Comparison of ENCODE assay signal across 24 cellular contexts in genomic region chr2:79621252-79621651, GRCh38.
DNase-seq lines count a peak whose midpoint lies in the region; ATAC-seq, FAIRE-seq and TF ChIP-seq lines count a peak whose summit lies in the region.
"Had no signal": no experiment of that assay in that cellular context is flagged by ENCODE, and none has a peak within 500 bp of the region (broad histone marks: within the 10 kb centered on the region; RNA-seq: fewer than 3 reads in every experiment).

No MANE protein-coding gene starts in this region.

- H2BK15ac ChIP-seq in IMR-90 (ENCODE audit: low read depth, low read length): no peak overlapping the region

- H3K4me1 ChIP-seq in A549: peaks cover 36% of the 10 kb centered on the region
- H3K4me1 ChIP-seq in IMR-90 (ENCODE audit: control insufficient read depth, insufficient read depth, low read length): no peaks in the 10 kb centered on the region
- H3K4me1 ChIP-seq in hepatocyte (ENCODE audit: insufficient read depth): peaks cover 7% of the 10 kb centered on the region
- H3K4me1 ChIP-seq in mucosa of descending colon (ENCODE audit: low read depth): peaks cover 9% of the 10 kb centered on the region
- H3K4me1 ChIP-seq in endodermal cell (ENCODE audit: control insufficient read depth, insufficient read depth, low read length): no peaks in the 10 kb centered on the region
- H3K4me1 ChIP-seq: Caco-2 had no signal

- CTCF ChIA-PET in A549 (lab: Yijun Ruan, JAX): no interaction called here
- CTCF ChIA-PET in IMR-90 (lab: Yijun Ruan, JAX): no interaction called here

- H3K4me2 ChIP-seq in A549 (peak overlapping the region; percentile 50), IMR-90 (ENCODE audit: low read depth, low read length) (no peak overlapping the region), hepatocyte (peak overlapping the region; percentile 44)
- H3K4me2 ChIP-seq: BLaER1 treated with 17β-estradiol and CSF1 and Interleukin-3, amounts not matched to agents 10 nM and 100 nM had no signal

- intact Hi-C loops in IMR-90 (cut with micrococcal nuclease): no loop called here
- intact Hi-C loops in mucosa of descending colon (cut with DNase I, micrococcal nuclease): no loop called here
- intact Hi-C loops in activated T-helper 2 cell treated with anti-CD3 and anti-CD28 coated beads, Interferon-gamma antibody, Interleukin-2, Interleukin-4, amounts not matched to agents 10 μg/mL and 5 μg/mL and 100 μg/mL, durations not matched to agents 14 hours and 24 hours and 36 hours (cut with micrococcal nuclease): no loop called here
- intact Hi-C loops in Right ventricle myocardium superior (cut with DNase I): no loop called here

- TF ChIP-seq EP300 in A549 (IDR thresholded peaks at IDR 0.05): no peak

- TF ChIP-seq POLR2A in A549 (IDR thresholded peaks at IDR 0.05; ENCODE audit: low read length) (no peak), IMR-90 (IDR thresholded peaks at IDR 0.05; ENCODE audit: low read depth, low read length) (no peak)

- H3K36me3 Mint-ChIP-seq in endodermal cell (ENCODE audit: low read depth): no peaks in the 10 kb centered on the region
- H3K36me3 Mint-ChIP-seq in activated T-helper 2 cell treated with anti-CD3 and anti-CD28 coated beads, Interferon-gamma antibody, Interleukin-2, Interleukin-4, amounts not matched to agents 10 μg/mL and 5 μg/mL and 100 μg/mL, durations not matched to agents 14 hours and 24 hours and 36 hours (ENCODE audit: low read depth): no peaks in the 10 kb centered on the region
- H3K36me3 Mint-ChIP-seq: CD8-positive, alpha-beta T cell had no signal

- H3K23ac ChIP-seq in IMR-90 (ENCODE audit: low read depth, low read length): no peak overlapping the region

- no peaks in the 10 kb centered on the region for H3K27me3 Mint-ChIP-seq in endodermal cell (ENCODE audit: insufficient read depth)
- no peaks in the 10 kb centered on the region for H3K27me3 Mint-ChIP-seq in activated T-helper 2 cell treated with anti-CD3 and anti-CD28 coated beads, Interferon-gamma antibody, Interleukin-2, Interleukin-4, amounts not matched to agents 10 μg/mL and 5 μg/mL and 100 μg/mL, durations not matched to agents 14 hours and 24 hours and 36 hours (ENCODE audit: low read depth)
- H3K27me3 Mint-ChIP-seq: B cell; CD4-positive, alpha-beta T cell had no signal

- peak overlapping the region; percentile 70 to 75; a peak in 5 of 6 replicates for H3K27ac ChIP-seq in A549
- H3K27ac ChIP-seq in IMR-90 (ENCODE audit: insufficient read depth, low read length): no peak overlapping the region
- peak overlapping the region; percentile 19 for H3K27ac ChIP-seq in hepatocyte
- no peak overlapping the region for H3K27ac ChIP-seq in endodermal cell (ENCODE audit: low read depth, low read length)
- H3K27ac ChIP-seq: BLaER1 treated with 17β-estradiol and CSF1 and Interleukin-3, amounts not matched to agents 10 nM and 100 nM; C4-2B had no signal

- no peak overlapping the region for H3K4ac ChIP-seq in IMR-90 (ENCODE audit: low read depth, low read length)

- no peak for ATAC-seq in A549
- ATAC-seq in IMR-90 (ENCODE audit: low read depth): no peak
- ATAC-seq in mucosa of descending colon: peak; percentile 54
- no peak for ATAC-seq in Right ventricle myocardium superior (ENCODE audit: poor library complexity)
- ATAC-seq: CD8-positive, alpha-beta T cell had no signal

- H2AFZ ChIP-seq in IMR-90 (replicated peaks; ENCODE audit: low read length, poor library complexity): no peak overlapping the region
- no peak overlapping the region for H2AFZ ChIP-seq in hepatocyte

- H4K8ac ChIP-seq in IMR-90 (ENCODE audit: low read depth in 2 of 2, low read length in 2 of 2): no peak overlapping the region

- no peaks in the 10 kb centered on the region for H4K20me1 ChIP-seq in IMR-90 (ENCODE audit: insufficient read depth, low read length)
- no peaks in the 10 kb centered on the region for H4K20me1 ChIP-seq in hepatocyte (ENCODE audit: insufficient read depth, poor library complexity, severe bottlenecking)
- H4K20me1 ChIP-seq: BLaER1 treated with 17β-estradiol and CSF1 and Interleukin-3, amounts not matched to agents 10 nM and 100 nM had no signal

- H4K91ac ChIP-seq in IMR-90 (ENCODE audit: insufficient read depth, low read depth, low read length): no peak overlapping the region

- H3K14ac ChIP-seq in IMR-90 (replicated peaks; ENCODE audit: low read depth, low read length): no peak overlapping the region

- no peak overlapping the region for H3K27ac Mint-ChIP-seq in endodermal cell
- no peak overlapping the region for H3K27ac Mint-ChIP-seq in activated T-helper 2 cell treated with anti-CD3 and anti-CD28 coated beads, Interferon-gamma antibody, Interleukin-2, Interleukin-4, amounts not matched to agents 10 μg/mL and 5 μg/mL and 100 μg/mL, durations not matched to agents 14 hours and 24 hours and 36 hours
- H3K27ac Mint-ChIP-seq: B cell; CD4-positive, alpha-beta T cell; CD8-positive, alpha-beta T cell had no signal

- TF ChIP-seq RAD21 in A549 (conservative IDR thresholded peaks at IDR 0.05 in 1 of 2, IDR thresholded peaks at IDR 0.05 in 1 of 2) (no peak), IMR-90 (IDR thresholded peaks at IDR 0.05; ENCODE audit: low read length) (no peak)

- WGBS in A549 (ENCODE audit: missing lambda C conversion rate): 47% methylated on average over 6 of the region's 6 CpGs
- no CpG with 5 or more reads among the region's 6 CpGs for WGBS in IMR-90 (ENCODE audit: extremely low coverage in 2 of 2, insufficient read length in 1 of 2), 2 experiments
- 92% methylated on average over 6 of the region's 6 CpGs for WGBS in hepatocyte (ENCODE audit: low lambda C conversion rate, missing lambda C conversion rate)
- WGBS in endodermal cell (ENCODE audit: insufficient coverage in 1 of 2, insufficient read length in 1 of 2), 2 experiments: 93 to 95% methylated on average over 5 of the region's 6 CpGs

- H3K9me1 ChIP-seq in IMR-90 (ENCODE audit: insufficient read depth, low read length): no peaks in the 10 kb centered on the region

- H3K27me3 ChIP-seq in IMR-90 (ENCODE audit: control insufficient read depth, insufficient read depth, low read length): no peaks in the 10 kb centered on the region
- no peaks in the 10 kb centered on the region for H3K27me3 ChIP-seq in hepatocyte
- H3K27me3 ChIP-seq in endodermal cell (ENCODE audit: control insufficient read depth, insufficient read depth, low read length, poor library complexity, severe bottlenecking): no peaks in the 10 kb centered on the region
- H3K27me3 ChIP-seq: BLaER1 treated with 17β-estradiol and CSF1 and Interleukin-3, amounts not matched to agents 10 nM and 100 nM had no signal

- in situ Hi-C loops in IMR-90 (cut with MboI; ENCODE audit: low sequenced_read_pairs): no loop called here

- H3K4me1 Mint-ChIP-seq in endodermal cell: no peaks in the 10 kb centered on the region
- H3K4me1 Mint-ChIP-seq in activated T-helper 2 cell treated with anti-CD3 and anti-CD28 coated beads, Interferon-gamma antibody, Interleukin-2, Interleukin-4, amounts not matched to agents 10 μg/mL and 5 μg/mL and 100 μg/mL, durations not matched to agents 14 hours and 24 hours and 36 hours (ENCODE audit: low read depth): no peaks in the 10 kb centered on the region
- H3K4me1 Mint-ChIP-seq: B cell had no signal

- POLR2A ChIA-PET in A549 (lab: Yijun Ruan, JAX) (no interaction called here), IMR-90 (lab: Charles Lee; ENCODE audit: unreplicated experiment) (no interaction called here)

- H4K5ac ChIP-seq in IMR-90 (ENCODE audit: low read depth, low read length): no peak overlapping the region

- no TSS peak for BruUV-seq in IMR-90 (replicated peaks; lab: Mats Ljungman, UMichigan)

- H3K4me3 ChIP-seq in A549: no peak overlapping the region
- no peak overlapping the region for H3K4me3 ChIP-seq in IMR-90 (ENCODE audit: insufficient read depth, low read depth, low read length)
- H3K4me3 ChIP-seq in hepatocyte: no peak overlapping the region
- no peak overlapping the region for H3K4me3 ChIP-seq in mucosa of descending colon
- no peak overlapping the region for H3K4me3 ChIP-seq in endodermal cell (ENCODE audit: low read length)
- H3K4me3 ChIP-seq: BLaER1 treated with 17β-estradiol and CSF1 and Interleukin-3, amounts not matched to agents 10 nM and 100 nM had no signal

- TF ChIP-seq CTCF in A549 (IDR thresholded peaks at IDR 0.05) (no peak), IMR-90 (conservative IDR thresholded peaks at IDR 0.05; ENCODE audit: low read depth, low read length) (no peak), hepatocyte (IDR thresholded peaks at IDR 0.05; ENCODE audit: poor library complexity) (no peak), mucosa of descending colon (IDR thresholded peaks at IDR 0.05) (no peak), endodermal cell (conservative IDR thresholded peaks at IDR 0.05) (no peak)

- H2BK20ac ChIP-seq in IMR-90 (ENCODE audit: low read depth, low read length): no peak overlapping the region

- no peak overlapping the region for H2BK5ac ChIP-seq in IMR-90 (ENCODE audit: low read depth, low read length, poor library complexity, severe bottlenecking)

- H3K9ac ChIP-seq in IMR-90 (ENCODE audit: low read depth, low read length): no peak overlapping the region
- no peak overlapping the region for H3K9ac ChIP-seq in endodermal cell (ENCODE audit: extremely low read depth, low read length, poor library complexity, severe bottlenecking)
- H3K9ac ChIP-seq: BLaER1 treated with 17β-estradiol and CSF1 and Interleukin-3, amounts not matched to agents 10 nM and 100 nM had no signal

- H3K18ac ChIP-seq in IMR-90 (ENCODE audit: low read depth, low read length): no peak overlapping the region

- H3K4me3 Mint-ChIP-seq in endodermal cell: no peak overlapping the region
- H3K4me3 Mint-ChIP-seq in activated T-helper 2 cell treated with anti-CD3 and anti-CD28 coated beads, Interferon-gamma antibody, Interleukin-2, Interleukin-4, amounts not matched to agents 10 μg/mL and 5 μg/mL and 100 μg/mL, durations not matched to agents 14 hours and 24 hours and 36 hours (ENCODE audit: low read depth): no peak overlapping the region
- H3K4me3 Mint-ChIP-seq: B cell; CD4-positive, alpha-beta T cell; CD8-positive, alpha-beta T cell had no signal

- no peak overlapping the region for H2AK5ac ChIP-seq in IMR-90 (ENCODE audit: low read depth, low read length)

- H3K56ac ChIP-seq in IMR-90 (ENCODE audit: extremely low read depth, insufficient read depth, low read length): no peak overlapping the region

- no peaks in the 10 kb centered on the region for H3K9me3 Mint-ChIP-seq in endodermal cell
- H3K9me3 Mint-ChIP-seq in activated T-helper 2 cell treated with anti-CD3 and anti-CD28 coated beads, Interferon-gamma antibody, Interleukin-2, Interleukin-4, amounts not matched to agents 10 μg/mL and 5 μg/mL and 100 μg/mL, durations not matched to agents 14 hours and 24 hours and 36 hours: peaks cover 33% of the 10 kb centered on the region

- H3K79me1 ChIP-seq in IMR-90 (ENCODE audit: low read depth in 1 of 2, low read length in 2 of 2): no peaks in the 10 kb centered on the region

- dilution Hi-C loops in IMR-90 (cut with HindIII; ENCODE audit: low sequenced_read_pairs, unreplicated experiment): no loop called here

- DNase-seq in A549 (ENCODE audit: low read depth in 1 of 2, low spot score in 1 of 2) (no peak), IMR-90 (no peak), hepatocyte (ENCODE audit: low spot score) (no peak), mucosa of descending colon (no peak), endodermal cell (no peak), Right ventricle myocardium superior (no peak), NCI-H146 (lab: John Stamatoyannopoulos, UW) (no peak)
- DNase-seq in activated T-helper 2 cell treated with anti-CD3 and anti-CD28 coated beads, Interferon-gamma antibody, Interleukin-2, Interleukin-4, amounts not matched to agents 10 μg/mL and 5 μg/mL and 100 μg/mL, durations not matched to agents 14 hours and 24 hours and 36 hours (ENCODE audit: low spot score): no peak
- DNase-seq: 8988T; AML-193; Caco-2; Calu3; CD4-positive, alpha-beta T cell; CD8-positive, alpha-beta T cell; DMS79 treated with DMSO at 0.1 percent for 48 hours; GF-D8 had no signal

- no peaks in the 10 kb centered on the region for H3K79me2 ChIP-seq in hepatocyte

- no peaks in the 10 kb centered on the region for H3K9me2 ChIP-seq in hepatocyte (replicated peaks; ENCODE audit: insufficient read depth)

- no peak overlapping the region for H2AK9ac ChIP-seq in IMR-90 (replicated peaks; ENCODE audit: low read depth, low read length, poor library complexity)

- FAIRE-seq in A549 (lab: Jason Lieb, UNC): no peak
- FAIRE-seq: A204.1, D721Med, G401.6, GM12891, GM19239 had no signal

- H2BK120ac ChIP-seq in IMR-90 (ENCODE audit: low read depth, low read length): no peak overlapping the region

- H3K36me3 ChIP-seq in IMR-90 (ENCODE audit: control insufficient read depth, insufficient read depth, low read length) (no peaks in the 10 kb centered on the region), hepatocyte (replicated peaks; ENCODE audit: insufficient read depth, low read depth) (no peaks in the 10 kb centered on the region), mucosa of descending colon (ENCODE audit: low read depth) (no peaks in the 10 kb centered on the region), endodermal cell (ENCODE audit: control insufficient read depth, insufficient read depth, low read length) (no peaks in the 10 kb centered on the region)
- H3K36me3 ChIP-seq: BLaER1 treated with 17β-estradiol and CSF1 and Interleukin-3, amounts not matched to agents 10 nM and 100 nM had no signal

- H3K9me3 ChIP-seq in A549 (peaks cover 7% of the 10 kb centered on the region; the same call in 1 of the 3 replicates), IMR-90 (ENCODE audit: control insufficient read depth, insufficient read depth, low read length) (no peaks in the 10 kb centered on the region; the same call in 1 of the 2 replicates), hepatocyte (ENCODE audit: low read depth) (no peaks in the 10 kb centered on the region), mucosa of descending colon (no peaks in the 10 kb centered on the region), endodermal cell (ENCODE audit: control insufficient read depth, low read length) (no peaks in the 10 kb centered on the region)
- H3K9me3 ChIP-seq: BLaER1 treated with 17β-estradiol and CSF1 and Interleukin-3, amounts not matched to agents 10 nM and 100 nM; Caco-2 had no signal

Comparison
In these comparisons a context has a peak if more than half of its experiments do, and no peak if none do; other contexts are left out.
1. H3K27ac ChIP-seq: peak in A549 (2 of 2) and hepatocyte (single experiment); none in IMR-90 (single experiment) and endodermal cell (single experiment).